Comparison of ENCODE assay signal across 12 cellular contexts in genomic region chr18:37391698-37392548, GRCh38.
DNase-seq lines count a peak whose midpoint lies in the region; ATAC-seq and TF ChIP-seq lines count a peak whose summit lies in the region.
"Had no signal": no experiment of that assay in that cellular context is flagged by ENCODE, and none has a peak within 500 bp of the region (broad histone marks: within the 10 kb centered on the region; RNA-seq: fewer than 3 reads in every experiment).

No MANE protein-coding gene starts in this region.

- no peak for TF ChIP-seq CTCF in MM.1S (IDR thresholded peaks at IDR 0.05; ENCODE audit: low read length)

- no peaks in the 10 kb centered on the region for H4K20me1 ChIP-seq in MM.1S (ENCODE audit: insufficient read depth, low read length)

- ATAC-seq in GM19035 (IDR thresholded peaks at IDR 0.05; ENCODE audit: unreplicated experiment) (peak; percentile 81), HG02798 (IDR thresholded peaks at IDR 0.05; ENCODE audit: poor library complexity, unreplicated experiment) (peak; percentile 87)
- ATAC-seq: Panc1 had no signal

- H3K27ac ChIP-seq in MM.1S (ENCODE audit: low read length) (peak overlapping the region; percentile 29; the same call in 1 of the 2 replicates), temporal lobe (ENCODE audit: low read depth, low read length) (peak overlapping the region; percentile 93)
- H3K27ac ChIP-seq: left ventricle myocardium inferior had no signal

- H3K36me3 ChIP-seq in MM.1S (replicated peaks; ENCODE audit: insufficient read depth, low read length), result no peaks in the 10 kb centered on the region
- H3K36me3 ChIP-seq in H7 (replicated peaks; ENCODE audit: control insufficient read depth, insufficient read depth, low read length), result no peaks in the 10 kb centered on the region
- H3K36me3 ChIP-seq: left ventricle myocardium inferior had no signal

- DNase-seq in MM.1S (peak; percentile 59), HEK293T (ENCODE audit: extremely low spot score) (no peak), H7 (no peak)
- no peak for DNase-seq in activated CD4-positive, alpha-beta T cell treated with anti-CD3 and anti-CD28 coated beads, Interleukin-2, amount 50 U/mL, for 48 hours
- DNase-seq: activated CD4-positive, alpha-beta T cell treated with anti-CD3 and anti-CD28 coated beads, Interleukin-2, amount 10 ng/mL, durations not matched to agents 24 days and 14 days; CD4-positive, CD25-positive, alpha-beta regulatory T cell; left ventricle myocardium inferior; NCI-H2227 treated with DMSO at 0.1 percent for 48 hours had no signal

- H3K79me2 ChIP-seq in MM.1S (ENCODE audit: low read length), result no peaks in the 10 kb centered on the region

- H3K9me3 ChIP-seq in MM.1S (replicated peaks; ENCODE audit: insufficient read depth, low read length), result no peaks in the 10 kb centered on the region

- H3K4me1 ChIP-seq in MM.1S (ENCODE audit: low read length), result peaks cover 24% of the 10 kb centered on the region

- no peak overlapping the region for H3K9ac ChIP-seq in MM.1S (ENCODE audit: low read length)

- H3K4me3 ChIP-seq in MM.1S (ENCODE audit: low read length) (no peak overlapping the region), H7 (ENCODE audit: insufficient read depth, low read depth, low read length) (no peak overlapping the region)
- H3K4me3 ChIP-seq: left ventricle myocardium inferior had no signal

- no peaks in the 10 kb centered on the region for H3K9me2 ChIP-seq in MM.1S (replicated peaks; ENCODE audit: insufficient read depth, low read length)

- POLR2A ChIA-PET in HEK293T (lab: Yijun Ruan, JAX), result interaction anchor here (1.1 kb wide), 1 partner anchor 9 kb away, joined by 4 read pairs; no protein-coding TSS in a partner anchor

- no peaks in the 10 kb centered on the region for H3K27me3 ChIP-seq in MM.1S (replicated peaks; ENCODE audit: insufficient read depth, low read length)
- H3K27me3 ChIP-seq in H7 (ENCODE audit: control insufficient read depth, insufficient read depth, low read length), result peaks cover 18% of the 10 kb centered on the region

- CTCF ChIA-PET in HEK293T (lab: Yijun Ruan, JAX), result interaction anchor here (0.6 to 1.3 kb wide), 3 partner anchors 8 to 93 kb away, joined by 3 read pairs; no protein-coding TSS in a partner anchor

- 0 out of 2 replicates have a peak overlapping the region, but pooled peaks have one; percentile 12 for H2AFZ ChIP-seq in MM.1S (ENCODE audit: low read length)

- H3F3A ChIP-seq in MM.1S (ENCODE audit: insufficient read depth, low read length), result no peaks in the 10 kb centered on the region

- H3K4me2 ChIP-seq in MM.1S (ENCODE audit: low read depth, low read length), result peak overlapping the region; percentile 15; the same call in 1 of the 2 replicates

TF ChIP-seq in HEK293T, 16 proteins besides CTCF, POLR2A, EP300 and RAD21:
- TF ChIP-seq FOXA1 (IDR thresholded peaks at IDR 0.05), result no peak
- no peak for TF ChIP-seq BHLHE40 (IDR thresholded peaks at IDR 0.05; ENCODE audit: borderline replicate concordance)
- TF ChIP-seq SP1 (IDR thresholded peaks at IDR 0.05), result no peak
- no peak for TF ChIP-seq FOXK2 (IDR thresholded peaks at IDR 0.05)
- TF ChIP-seq ZNF384 (IDR thresholded peaks at IDR 0.05), result no peak
- no peak for TF ChIP-seq FOXM1 (IDR thresholded peaks at IDR 0.05; ENCODE audit: borderline replicate concordance)
- TF ChIP-seq L3MBTL2 (conservative IDR thresholded peaks at IDR 0.05), result no peak
- TF ChIP-seq SUZ12 (IDR thresholded peaks at IDR 0.05), result no peak
- TF ChIP-seq ELF4 (IDR thresholded peaks at IDR 0.05), result no peak
- TF ChIP-seq, protein P1, sequence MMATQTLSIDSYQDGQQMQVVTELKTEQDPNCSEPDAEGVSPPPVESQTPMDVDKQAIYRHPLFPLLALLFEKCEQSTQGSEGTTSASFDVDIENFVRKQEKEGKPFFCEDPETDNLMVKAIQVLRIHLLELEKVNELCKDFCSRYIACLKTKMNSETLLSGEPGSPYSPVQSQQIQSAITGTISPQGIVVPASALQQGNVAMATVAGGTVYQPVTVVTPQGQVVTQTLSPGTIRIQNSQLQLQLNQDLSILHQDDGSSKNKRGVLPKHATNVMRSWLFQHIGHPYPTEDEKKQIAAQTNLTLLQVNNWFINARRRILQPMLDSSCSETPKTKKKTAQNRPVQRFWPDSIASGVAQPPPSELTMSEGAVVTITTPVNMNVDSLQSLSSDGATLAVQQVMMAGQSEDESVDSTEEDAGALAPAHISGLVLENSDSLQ (IDR thresholded peaks at IDR 0.05), result no peak
- no peak for TF ChIP-seq HDGF (IDR thresholded peaks at IDR 0.05; ENCODE audit: borderline replicate concordance)
- TF ChIP-seq NFRKB (IDR thresholded peaks at IDR 0.05), result no peak
- TF ChIP-seq ARNT (IDR thresholded peaks at IDR 0.05), result no peak
- no peak for TF ChIP-seq LEF1 (IDR thresholded peaks at IDR 0.05; ENCODE audit: borderline replicate concordance)
- no peak for TF ChIP-seq CTBP1 (IDR thresholded peaks at IDR 0.05; ENCODE audit: borderline replicate concordance)
- no peak for TF ChIP-seq TARDBP (IDR thresholded peaks at IDR 0.05)
